Comparison of ENCODE assay signal across 11 cellular contexts in the genomic region with DNA sequence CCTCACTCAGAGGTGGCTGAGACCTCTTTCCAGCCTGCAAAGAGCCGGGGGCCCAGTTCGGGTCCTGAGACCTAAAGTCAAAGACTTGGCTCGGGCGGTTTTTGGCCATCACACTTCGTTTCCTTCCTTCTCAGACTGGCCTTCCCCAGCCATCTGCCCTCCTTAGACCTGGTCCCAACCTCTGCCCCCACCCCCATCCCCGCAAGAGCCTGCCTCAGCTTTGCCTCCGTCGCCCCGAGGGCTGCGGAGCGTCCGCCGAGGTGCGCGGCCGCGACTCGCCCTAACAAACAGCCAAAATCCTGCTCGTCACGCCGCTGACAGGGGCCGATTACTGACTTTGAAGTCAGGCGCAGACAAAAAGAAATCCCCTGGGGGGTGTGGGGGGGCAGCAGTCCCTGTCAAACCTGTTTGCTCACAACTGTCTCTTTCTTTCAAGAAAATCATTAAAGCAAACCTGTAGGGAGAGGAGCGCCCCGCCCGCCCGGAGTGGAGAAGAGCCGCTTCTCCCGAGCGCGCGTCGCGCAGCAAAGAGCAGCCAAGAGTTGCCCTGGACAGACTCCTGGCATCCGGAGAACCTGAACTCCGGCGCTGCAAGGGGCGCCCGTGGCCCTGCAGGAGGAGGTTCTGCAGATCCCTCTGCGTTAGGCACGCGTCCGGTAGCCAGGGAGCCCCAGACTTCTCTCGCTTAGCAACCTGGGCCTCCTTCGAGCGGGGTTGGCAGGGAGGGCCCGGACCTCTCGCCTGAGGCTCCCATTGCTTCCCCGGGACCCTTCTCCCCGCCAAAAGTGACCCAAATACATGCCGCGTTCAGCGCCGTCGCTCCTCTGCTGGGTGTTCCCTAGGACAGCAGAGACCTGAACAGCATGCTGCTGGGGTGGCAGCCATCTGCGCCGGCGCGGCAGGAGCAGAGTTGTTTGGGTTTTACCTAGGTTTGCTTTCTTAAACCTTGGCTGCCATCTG. TPM values are rescaled to one million over a fixed set of nuclear protein-coding genes. Genes with fewer than 3 reads are reported as not detected.
DNase-seq lines count a peak whose midpoint lies in the region; ATAC-seq and TF ChIP-seq lines count a peak whose summit lies in the region.
"Had no signal": no experiment of that assay in that cellular context is flagged by ENCODE, and none has a peak within 500 bp of the region (broad histone marks: within the 10 kb centered on the region; RNA-seq: fewer than 3 reads in every experiment).

No MANE protein-coding gene starts in this region.

- no peak overlapping the region for H3K4me3 Mint-ChIP-seq in activated CD4-positive, alpha-beta T cell treated with anti-CD3 and anti-CD28 coated beads for 36 hours

- no peak overlapping the region for H3K27ac Mint-ChIP-seq in activated CD4-positive, alpha-beta T cell treated with anti-CD3 and anti-CD28 coated beads for 36 hours

- no peak for TF ChIP-seq POLR2A in suprapubic skin (IDR thresholded peaks at IDR 0.05)

- peaks cover 18% of the 10 kb centered on the region for H3K4me1 Mint-ChIP-seq in activated CD4-positive, alpha-beta T cell treated with anti-CD3 and anti-CD28 coated beads for 36 hours

- TF ChIP-seq CTCF in colonic mucosa (IDR thresholded peaks at IDR 0.05) (no peak), lower lobe of right lung (IDR thresholded peaks at IDR 0.05) (no peak), suprapubic skin (IDR thresholded peaks at IDR 0.05) (no peak)

- 1% methylated on average over 18 of the region's 59 CpGs for WGBS in suprapubic skin

- H3K27me3 ChIP-seq in colonic mucosa (peaks cover 91% of the 10 kb centered on the region), lower lobe of right lung (ENCODE audit: low read depth) (peaks cover 100% of the 10 kb centered on the region), suprapubic skin (peaks cover 100% of the 10 kb centered on the region)

- CTCF ChIA-PET in activated CD4-positive, alpha-beta T cell treated with anti-CD3 and anti-CD28 coated beads for 36 hours (lab: Charles Lee): interaction anchor here (0.7 kb wide), 1 partner anchor 262 kb away, joined by 5 read pairs; no protein-coding TSS in a partner anchor

- H3K4me3 ChIP-seq in colonic mucosa (peak overlapping the region; percentile 11), lower lobe of right lung (peak overlapping the region; percentile 44), suprapubic skin (peak overlapping the region; percentile 54)
- H3K4me3 ChIP-seq: BLaER1 treated with 17β-estradiol and CSF1 and Interleukin-3, amounts not matched to agents 10 nM and 100 nM had no signal

- no peaks in the 10 kb centered on the region for H3K36me3 Mint-ChIP-seq in activated CD4-positive, alpha-beta T cell treated with anti-CD3 and anti-CD28 coated beads for 36 hours (ENCODE audit: low read depth)

- H3K27ac ChIP-seq in colonic mucosa (no peak overlapping the region), lower lobe of right lung (no peak overlapping the region), suprapubic skin (no peak overlapping the region)
- H3K27ac ChIP-seq: BLaER1 treated with 17β-estradiol and CSF1 and Interleukin-3, amounts not matched to agents 10 nM and 100 nM; VCaP had no signal

- no peak for ATAC-seq in activated CD4-positive, alpha-beta T cell treated with anti-CD3 and anti-CD28 coated beads for 36 hours
- ATAC-seq in lower lobe of right lung: peak; percentile 13 to 22

- DNase-seq in activated CD4-positive, alpha-beta T cell treated with anti-CD3 and anti-CD28 coated beads for 36 hours: peak; percentile 30
- DNase-seq in activated CD4-positive, alpha-beta T cell treated with anti-CD3 and anti-CD28 coated beads, Interleukin-2, amount 50 U/mL, for 1 hour: no peak
- no peak for DNase-seq in colonic mucosa
- DNase-seq in lower lobe of right lung: no peak
- DNase-seq in suprapubic skin (ENCODE audit: low spot score in 2 of 2): no peak
- no peak for DNase-seq in DMS153 (lab: John Stamatoyannopoulos, UW)
- no peak for DNase-seq in foreskin melanocyte
- DNase-seq in iPS-NIHi11 (ENCODE audit: low spot score): no peak
- DNase-seq: KBM-7 had no signal

- H3K36me3 ChIP-seq in colonic mucosa (no peaks in the 10 kb centered on the region), lower lobe of right lung (no peaks in the 10 kb centered on the region), suprapubic skin (no peaks in the 10 kb centered on the region)

- intact Hi-C loops in activated CD4-positive, alpha-beta T cell treated with anti-CD3 and anti-CD28 coated beads for 36 hours (cut with DNase I, micrococcal nuclease): loop anchor here (5.0 kb wide), 2 partner anchors 1169 to 1174 kb away; no protein-coding TSS in a partner anchor
- intact Hi-C loops in colonic mucosa (cut with DNase I) (no loop called here), lower lobe of right lung (cut with DNase I) (no loop called here)

- H3K9me3 Mint-ChIP-seq in activated CD4-positive, alpha-beta T cell treated with anti-CD3 and anti-CD28 coated beads for 36 hours (ENCODE audit: low read depth): no peaks in the 10 kb centered on the region

- H3K27me3 Mint-ChIP-seq in activated CD4-positive, alpha-beta T cell treated with anti-CD3 and anti-CD28 coated beads for 36 hours: peaks cover 71% of the 10 kb centered on the region

- H3K9me3 ChIP-seq in colonic mucosa: no peaks in the 10 kb centered on the region
- no peaks in the 10 kb centered on the region for H3K9me3 ChIP-seq in lower lobe of right lung
- H3K9me3 ChIP-seq in suprapubic skin: no peaks in the 10 kb centered on the region

- TF ChIP-seq EP300 in suprapubic skin (IDR thresholded peaks at IDR 0.05): no peak

- H3K4me1 ChIP-seq in colonic mucosa (no peaks in the 10 kb centered on the region), lower lobe of right lung (peaks cover 53% of the 10 kb centered on the region), suprapubic skin (peaks cover 71% of the 10 kb centered on the region)
- H3K4me1 ChIP-seq: BLaER1 treated with 17β-estradiol and CSF1 and Interleukin-3, amounts not matched to agents 10 nM and 100 nM had no signal

- POLR2A ChIA-PET in activated CD4-positive, alpha-beta T cell treated with anti-CD3 and anti-CD28 coated beads for 36 hours (lab: Charles Lee): no interaction called here

- no peak overlapping the region for H3K9ac ChIP-seq in colonic mucosa (ENCODE audit: low read depth in 2 of 2, low read length in 2 of 2)
- H3K9ac ChIP-seq: BLaER1 treated with 17β-estradiol and CSF1 and Interleukin-3, amounts not matched to agents 10 nM and 100 nM had no signal

RNA-seq across cellular contexts. Expression of gene SOX14, which starts 4.5 kb away (rescaled TPM):
- total RNA-seq in activated CD4-positive, alpha-beta T cell treated with anti-CD3 and anti-CD28 coated beads for 36 hours: not detected
- total RNA-seq in colonic mucosa (not detected), lower lobe of right lung (not detected), suprapubic skin (not detected)

Comparison
In these comparisons a context has a peak if more than half of its experiments do, and no peak if none do; other contexts are left out.
1. intact Hi-C loops: an anchor here in activated CD4-positive, alpha-beta T cell treated with anti-CD3 and anti-CD28 coated beads for 36 hours (5.0 kb wide); none called in colonic mucosa and lower lobe of right lung.